Comparison of ENCODE assay signal across 11 cellular contexts in the genomic region with DNA sequence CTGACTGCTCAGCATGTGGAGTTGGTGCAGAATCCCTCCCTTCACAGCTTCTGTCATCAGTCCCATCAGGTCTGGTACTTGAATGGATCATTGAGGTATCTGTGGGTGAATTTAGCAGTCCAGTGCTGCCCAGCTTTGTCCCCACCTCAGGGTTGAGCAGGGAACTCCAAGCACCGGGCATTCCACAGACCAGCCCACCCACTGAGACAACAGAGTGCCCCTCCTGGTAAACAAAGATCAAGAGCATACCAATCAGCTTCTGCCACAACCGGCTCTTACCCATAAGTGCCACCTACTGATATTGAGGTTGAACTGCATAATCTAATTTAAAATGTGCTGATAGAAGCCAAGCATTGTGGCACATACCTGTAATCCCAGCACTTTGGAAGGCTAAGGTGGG. TPM values are rescaled to one million over a fixed set of nuclear protein-coding genes. Genes with fewer than 3 reads are reported as not detected.
DNase-seq lines count a peak whose midpoint lies in the region; ATAC-seq and TF ChIP-seq lines count a peak whose summit lies in the region.
"Had no signal": no experiment of that assay in that cellular context is flagged by ENCODE, and none has a peak within 500 bp of the region (broad histone marks: within the 10 kb centered on the region; RNA-seq: fewer than 3 reads in every experiment).

No MANE protein-coding gene starts in this region.

- H3K9ac ChIP-seq in OCI-LY3 (ENCODE audit: low read length) = no peak overlapping the region

- no peak overlapping the region for H3K27ac Mint-ChIP-seq in progenitor cell of endocrine pancreas
- H3K27ac Mint-ChIP-seq: T-helper 1 cell treated with Interleukin-12 subunit alpha and Interleukin-12 subunit beta and Interleukin-4 antibody, amounts not matched to agents 30 μg/mL and 1 μg/mL, for 36 hours had no signal

- no peaks in the 10 kb centered on the region for H3K4me1 Mint-ChIP-seq in progenitor cell of endocrine pancreas (ENCODE audit: low read depth)

- H4K20me1 ChIP-seq in OCI-LY3 (ENCODE audit: insufficient read depth, low read length) = no peaks in the 10 kb centered on the region

- peaks cover 11% of the 10 kb centered on the region for H3K9me3 Mint-ChIP-seq in progenitor cell of endocrine pancreas (ENCODE audit: low read depth)
- H3K9me3 Mint-ChIP-seq: T-helper 1 cell treated with Interleukin-12 subunit alpha and Interleukin-12 subunit beta and Interleukin-4 antibody, amounts not matched to agents 30 μg/mL and 1 μg/mL, for 36 hours had no signal

- H3K4me3 ChIP-seq in OCI-LY3 (ENCODE audit: low read length) = no peak overlapping the region
- H3K4me3 ChIP-seq: cardiac muscle cell, HAP-1 had no signal

- H3K27me3 ChIP-seq in OCI-LY3 (ENCODE audit: low read depth, low read length) = no peaks in the 10 kb centered on the region
- H3K27me3 ChIP-seq: cardiac muscle cell had no signal

- H3K36me3 ChIP-seq in OCI-LY3 (replicated peaks; ENCODE audit: low read depth, low read length) = no peaks in the 10 kb centered on the region
- H3K36me3 ChIP-seq: cardiac muscle cell, HAP-1 had no signal

- H3K36me3 Mint-ChIP-seq in progenitor cell of endocrine pancreas (ENCODE audit: insufficient read depth) = no peaks in the 10 kb centered on the region

- H3K9me3 ChIP-seq in OCI-LY3 (ENCODE audit: insufficient read depth, low read length) = no peaks in the 10 kb centered on the region
- H3K9me3 ChIP-seq: HAP-1 had no signal

- H3K4me2 ChIP-seq in OCI-LY3 (ENCODE audit: low read length) = no peak overlapping the region

- H3K27ac ChIP-seq in OCI-LY3 (ENCODE audit: low read length) = no peak overlapping the region
- H3K27ac ChIP-seq: cardiac muscle cell had no signal

- DNase-seq in kidney tubule cell (ENCODE audit: low spot score) (peak; percentile 5), progenitor cell of endocrine pancreas (ENCODE audit: low spot score, unreplicated experiment) (no peak), DMS79 (lab: John Stamatoyannopoulos, UW) (no peak), superior temporal gyrus (ENCODE audit: extremely low spot score) (no peak), SIG-M5 (lab: John Stamatoyannopoulos, UW) (no peak)

- no peaks in the 10 kb centered on the region for H3K79me2 ChIP-seq in OCI-LY3 (ENCODE audit: low read length)

- peak; percentile 46 for TF ChIP-seq CTCF in OCI-LY3 (IDR thresholded peaks at IDR 0.05; ENCODE audit: low read depth, low read length)
- TF ChIP-seq CTCF in progenitor cell of endocrine pancreas (IDR thresholded peaks at IDR 0.05; ENCODE audit: unreplicated experiment) = no peak

- H2AFZ ChIP-seq in OCI-LY3 (ENCODE audit: low read depth, low read length) = no peak overlapping the region

- ATAC-seq in GM18517 (IDR thresholded peaks at IDR 0.05; ENCODE audit: unreplicated experiment) (peak; percentile 52), HG03139 (IDR thresholded peaks at IDR 0.05; ENCODE audit: unreplicated experiment) (peak; percentile 61)

- H3K4me3 Mint-ChIP-seq in progenitor cell of endocrine pancreas (ENCODE audit: low read depth) = no peak overlapping the region
- H3K4me3 Mint-ChIP-seq: T-helper 1 cell treated with Interleukin-12 subunit alpha and Interleukin-12 subunit beta and Interleukin-4 antibody, amounts not matched to agents 30 μg/mL and 1 μg/mL, for 36 hours had no signal

- peaks cover 5% of the 10 kb centered on the region for H3K27me3 Mint-ChIP-seq in progenitor cell of endocrine pancreas

- no peaks in the 10 kb centered on the region for H3K4me1 ChIP-seq in OCI-LY3 (ENCODE audit: low read length)
- H3K4me1 ChIP-seq: HAP-1 had no signal

RNA-seq across cellular contexts. Expression of a gene that starts 57.1 kb away (rescaled TPM):
- 213 and 216 TPM in 2 replicates for total RNA-seq in progenitor cell of endocrine pancreas
